ENCODE assay signal across 8 cellular contexts in genomic region chr7:1665721-1666250, GRCh38. TPM values are rescaled to one million over a fixed set of nuclear protein-coding genes. Genes with fewer than 3 reads are reported as not detected.
DNase-seq lines count a peak whose midpoint lies in the region; ATAC-seq, FAIRE-seq and TF ChIP-seq lines count a peak whose summit lies in the region.

No MANE protein-coding gene starts in this region.

- ATAC-seq in A549 (peak in 1 of 2 experiments; percentile 7; a peak in 2 of 6 replicates), GM23338 (no peak), left lung (peak; percentile 16), HG02571 (IDR thresholded peaks at IDR 0.05; ENCODE audit: unreplicated experiment) (no peak), HG03196 (IDR thresholded peaks at IDR 0.05; ENCODE audit: unreplicated experiment) (no peak)

- peaks cover 4% of the 10 kb centered on the region; the same call in 1 of the 3 replicates for H3K9me3 Mint-ChIP-seq in GM23338

- H3K27ac ChIP-seq in A549 (peak overlapping the region; percentile 55 to 78; a peak in 4 of 6 replicates), GM23338 (ENCODE audit: low read depth) (no peak overlapping the region), left lung (no peak overlapping the region)

- H3K4me1 ChIP-seq in A549: peaks cover 32% of the 10 kb centered on the region
- H3K4me1 ChIP-seq in GM23338 (ENCODE audit: insufficient read depth): peaks cover 16% of the 10 kb centered on the region; the same call in 1 of the 2 replicates
- H3K4me1 ChIP-seq in left lung: peaks cover 23 to 62% of the 10 kb centered on the region in 2 donors

- H3K4me3 ChIP-seq in A549 (peak overlapping the region; percentile 55), GM23338 (peak overlapping the region; percentile 65), astrocyte of the spinal cord (ENCODE audit: low read depth, low read length) (peak overlapping the region; percentile 13), left lung (peak overlapping the region; percentile 42 to 48)

- in situ Hi-C loops in astrocyte of the spinal cord (cut with HindIII; ENCODE audit: low sequenced_read_pairs): no loop called here

- peak overlapping the region; percentile 99 for H3K4me2 ChIP-seq in A549
- peak overlapping the region; percentile 81 for H3K4me2 ChIP-seq in GM23338

- peaks cover 48% of the 10 kb centered on the region for H3K27me3 Mint-ChIP-seq in GM23338 (ENCODE audit: insufficient read depth, low read depth, poor library complexity)

- no peak for TF ChIP-seq RAD21 in A549 (conservative IDR thresholded peaks at IDR 0.05 in 1 of 2, IDR thresholded peaks at IDR 0.05 in 1 of 2)

- H3K79me2 ChIP-seq in GM23338 (replicated peaks; ENCODE audit: insufficient read depth): no peaks in the 10 kb centered on the region

- no peak for TF ChIP-seq EP300 in A549 (IDR thresholded peaks at IDR 0.05)

- H3K27me3 ChIP-seq in GM23338 (ENCODE audit: insufficient read depth): peaks cover 83% of the 10 kb centered on the region
- H3K27me3 ChIP-seq in left lung: peaks cover 54 to 100% of the 10 kb centered on the region in 2 donors

- no peak overlapping the region for H3K27ac Mint-ChIP-seq in GM23338

- no peak overlapping the region for H2AFZ ChIP-seq in GM23338

- no peak for TF ChIP-seq POLR2A in A549 (IDR thresholded peaks at IDR 0.05; ENCODE audit: low read length)

- FAIRE-seq in A549 (lab: Jason Lieb, UNC): no peak

- no peaks in the 10 kb centered on the region for H3F3A ChIP-seq in GM23338 (replicated peaks; ENCODE audit: low read depth)

- no peaks in the 10 kb centered on the region for H3K9me2 ChIP-seq in GM23338 (ENCODE audit: insufficient read depth)

- DNase-seq in A549 (ENCODE audit: low read depth in 1 of 2, low spot score in 1 of 2): peak in 1 of 2 experiments; percentile 48
- peak; percentile 43 for DNase-seq in GM23338 (ENCODE audit: low spot score)
- DNase-seq in astrocyte of the spinal cord (ENCODE audit: low read depth, low spot score): no peak
- peak; percentile 30 to 81 for DNase-seq in left lung
- DNase-seq in NCI-H1105 treated with DMSO at 0.1 percent for 48 hours (lab: John Stamatoyannopoulos, UW): no peak
- DNase-seq in activated naive CD4-positive, alpha-beta T cell treated with anti-CD3 and anti-CD28 coated beads, Interleukin-2, amount 50 U/mL, for 16 hours: no peak

- H3K4me3 Mint-ChIP-seq in GM23338: no peak overlapping the region

- CTCF ChIA-PET in A549 (lab: Yijun Ruan, JAX): no interaction called here

- H4K20me1 ChIP-seq in GM23338 (replicated peaks; ENCODE audit: insufficient read depth): no peaks in the 10 kb centered on the region

- intact Hi-C loops in left lung (cut with DNase I): loop anchor here in 1 of 2 donors (10.0 kb wide), 1 partner anchor 539 kb away; no protein-coding TSS in a partner anchor

- WGBS in A549 (ENCODE audit: missing lambda C conversion rate): no CpG with 5 or more reads among the region's 71 CpGs

- peaks cover 7% of the 10 kb centered on the region for H3K4me1 Mint-ChIP-seq in GM23338

- no peaks in the 10 kb centered on the region for H3K9me3 ChIP-seq in A549
- H3K9me3 ChIP-seq in left lung: no peaks in the 10 kb centered on the region

- POLR2A ChIA-PET in A549 (lab: Yijun Ruan, JAX): no interaction called here

- TF ChIP-seq CTCF in A549 (IDR thresholded peaks at IDR 0.05) (no peak), GM23338 (conservative IDR thresholded peaks at IDR 0.05; ENCODE audit: low read depth in 2 of 2) (no peak), astrocyte of the spinal cord (IDR thresholded peaks at IDR 0.05; ENCODE audit: low read depth, low read length) (no peak), left lung (IDR thresholded peaks at IDR 0.05) (no peak)

- no peaks in the 10 kb centered on the region for H3K36me3 ChIP-seq in GM23338 (ENCODE audit: insufficient read depth)
- no peaks in the 10 kb centered on the region for H3K36me3 ChIP-seq in left lung

- H3K36me3 Mint-ChIP-seq in GM23338 (ENCODE audit: low read depth): no peaks in the 10 kb centered on the region

TF ChIP-seq in A549, 52 proteins besides CTCF, POLR2A, EP300 and RAD21 (continues in another document):
- TF ChIP-seq HDAC2 (IDR thresholded peaks at IDR 0.05): no peak
- TF ChIP-seq ESRRA (IDR thresholded peaks at IDR 0.05; ENCODE audit: borderline replicate concordance, low read length): no peak
- TF ChIP-seq CBX2 (IDR thresholded peaks at IDR 0.05; ENCODE audit: borderline replicate concordance, low read depth): no peak
- no peak for TF ChIP-seq E2F6 (IDR thresholded peaks at IDR 0.05; ENCODE audit: borderline replicate concordance, low read depth)
- TF ChIP-seq FOSB (CRISPR knock-in tag; IDR thresholded peaks at IDR 0.05): no peak
- no peak for TF ChIP-seq BHLHE40 (IDR thresholded peaks at IDR 0.05; ENCODE audit: low read depth, low read length)
- TF ChIP-seq HOXA7 (CRISPR knock-in tag; IDR thresholded peaks at IDR 0.05): no peak
- TF ChIP-seq HMGXB4 (CRISPR knock-in tag; IDR thresholded peaks at IDR 0.05; ENCODE audit: borderline replicate concordance): no peak
- no peak for TF ChIP-seq FOSL2 (IDR thresholded peaks at IDR 0.05)
- TF ChIP-seq FOSL2 (CRISPR knock-in tag; IDR thresholded peaks at IDR 0.05): no peak

TF ChIP-seq in GM23338, 12 proteins besides CTCF, POLR2A, EP300 and RAD21:
- TF ChIP-seq POLR2AphosphoS5 (IDR thresholded peaks at IDR 0.05; ENCODE audit: low read depth) (no peak), NANOG (IDR thresholded peaks at IDR 0.05; ENCODE audit: borderline replicate concordance) (no peak), EZH2 (IDR thresholded peaks at IDR 0.05; ENCODE audit: low read depth, unreplicated experiment) (peak; percentile 15), REST (IDR thresholded peaks at IDR 0.05; ENCODE audit: unreplicated experiment) (no peak)

RNA-seq across cellular contexts. Expression of gene ELFN1, which starts 4.3 kb away (rescaled TPM):
- polyA plus RNA-seq in A549 (2011; rRNA removed): 0.09 and 0.10 TPM in 2 replicates
- polyA plus RNA-seq in A549 (2012; cell fraction: cytosol; rRNA removed): 0.12 and 0.29 TPM in 2 replicates
- 0.11 and 0.22 TPM in 2 replicates for polyA plus RNA-seq in A549 (2012; cell fraction: nucleus; rRNA removed)
- polyA plus RNA-seq in A549 (2017; fragmentation: RNase III; extraction: RNeasy Plus Mini Kit Qiagen cat#74134 plus additional on column Dnase treatment): 0.08 to 0.10 TPM (median 0.09 TPM) in 3 replicates
- polyA minus RNA-seq in A549 (2011; rRNA and poly(A)+ RNA removed): 0.08 and 0.15 TPM in 2 replicates
- 3.5 and 5.0 TPM in 2 replicates for total RNA-seq in GM23338 (2014; rRNA removed; shearing (Covaris generic))
- 0.08 and 0.09 TPM in 2 replicates for polyA plus RNA-seq in GM23338 (2016; fragmentation: Nextera tagmentation; extraction: Ambion mirVana)
- total RNA-seq in left lung: 1 to 10 TPM; 1.5 to 1.6 TPM

Comparison
In these comparisons a context has a peak if more than half of its experiments do, and no peak if none do; other contexts are left out.
1. DNase-seq: peak in GM23338 (single experiment) and left lung (2 of 2); none in astrocyte of the spinal cord (single experiment), NCI-H1105 treated with DMSO at 0.1 percent for 48 hours (single experiment) and activated naive CD4-positive, alpha-beta T cell treated with anti-CD3 and anti-CD28 coated beads, Interleukin-2, amount 50 U/mL, for 16 hours (single experiment).
2. H3K27ac ChIP-seq: peak in A549 (2 of 2); none in GM23338 (single experiment) and left lung (0 of 2).
3. H3K4me3 ChIP-seq: peak in every context shown above with its lines; median percentile 65 in GM23338; 55 in A549; 45 in left lung; 13 in astrocyte of the spinal cord.